ENCODE assay signal across 12 cellular contexts in the genomic region with DNA sequence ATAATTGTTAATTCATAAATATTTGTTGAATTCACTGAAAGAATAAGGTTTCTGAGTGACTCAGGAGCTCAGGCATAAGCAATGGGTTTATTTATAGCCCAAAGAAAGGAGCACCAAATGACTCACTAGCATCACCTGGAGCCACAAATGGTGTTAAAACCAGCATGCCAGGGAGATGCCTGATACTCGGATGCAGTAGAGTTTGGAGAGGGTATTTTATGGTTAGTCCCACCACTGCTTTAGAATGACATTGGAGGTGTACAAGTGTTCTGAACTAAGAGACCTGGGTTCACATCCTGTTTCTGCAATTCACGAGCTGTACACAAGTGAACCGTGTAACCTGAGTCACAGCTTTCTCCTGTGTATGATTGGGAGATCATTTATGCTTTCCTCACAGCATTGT. TPM values are rescaled to one million over a fixed set of nuclear protein-coding genes. Genes with fewer than 3 reads are reported as not detected.
A peak's percentile ranks its signal among the peaks of the same experiment; 100 is the strongest.
DNase-seq lines count a peak whose midpoint lies in the region; ATAC-seq, FAIRE-seq and TF ChIP-seq lines count a peak whose summit lies in the region.
"Had no signal": no experiment of that assay in that cellular context is flagged by ENCODE, and none has a peak within 500 bp of the region (broad histone marks: within the 10 kb centered on the region; RNA-seq: fewer than 3 reads in every experiment).

No MANE protein-coding gene starts in this region.

- FAIRE-seq in bronchial epithelial cell (lab: Jason Lieb, UNC) (no peak), small intestine (lab: Jason Lieb, UNC) (no peak)
- FAIRE-seq: colon, D721Med had no signal

- H3K4me1 ChIP-seq in transverse colon (peaks cover 0 to 5% (median 0%) of the 10 kb centered on the region in 4 donors), small intestine (ENCODE audit: control insufficient read depth in 2 of 2, insufficient read depth in 1 of 2, low read depth in 1 of 2, low read length in 1 of 2) (no peaks in the 10 kb centered on the region)
- H3K4me1 ChIP-seq: right atrium auricular region had no signal

- H3K27ac ChIP-seq in transverse colon (no peak overlapping the region), small intestine (ENCODE audit: low read depth in 1 of 2, low read length in 1 of 2) (no peak overlapping the region)
- H3K27ac ChIP-seq: right atrium auricular region had no signal

- H3K36me3 ChIP-seq in bronchial epithelial cell (ENCODE audit: control insufficient read depth, insufficient read depth, low read length), result no peaks in the 10 kb centered on the region
- peaks cover 0 to 10% (median 0%) of the 10 kb centered on the region in 4 donors for H3K36me3 ChIP-seq in transverse colon
- peaks cover 0 to 4% of the 10 kb centered on the region in 2 donors for H3K36me3 ChIP-seq in small intestine (ENCODE audit: control insufficient read depth in 2 of 2, insufficient read depth in 2 of 2, low read length in 2 of 2)
- H3K36me3 ChIP-seq: right atrium auricular region had no signal

- no peak for TF ChIP-seq EP300 in transverse colon (IDR thresholded peaks at IDR 0.05; ENCODE audit: low read depth)

- in situ Hi-C loops in GM13977 (cut with MboI; ENCODE audit: low pct_unique_long_range_greater_than_20kb, low sequenced_read_pairs, unreplicated experiment), result loop anchor here (25.0 kb wide), 1 partner anchor 275 kb away; the partner anchor contains the start of gene ZNF131
- in situ Hi-C loops in transverse colon (cut with MboI; ENCODE audit: low pct_ligation_motif_present in 1 of 4, low pct_unique_long_range_greater_than_20kb in 1 of 4, low sequenced_read_pairs in 3 of 4), result loop anchor here in 1 of 4 donors (25.0 kb wide), 1 partner anchor 475 kb away; no protein-coding TSS in a partner anchor

- no peaks in the 10 kb centered on the region for H3K9me3 ChIP-seq in transverse colon
- H3K9me3 ChIP-seq in small intestine (ENCODE audit: control insufficient read depth, low read depth), result no peaks in the 10 kb centered on the region
- H3K9me3 ChIP-seq: right atrium auricular region had no signal

- intact Hi-C loops in transverse colon (cut with DNase I; ENCODE audit: low total_unique reads), result no loop called here

- 70 to 88% methylated on average over 1 to 3 of the region's 3 CpGs for WGBS in transverse colon (ENCODE audit: low coverage in 1 of 2), 2 donors
- WGBS in small intestine, 3 donors, result 69 to 82% (median 79%) methylated on average over 3 of the region's 3 CpGs

- DNase-seq in GM13977 (ENCODE audit: low spot score) (peak; percentile 33), bronchial epithelial cell (ENCODE audit: low read depth) (peak; percentile 81), transverse colon (no peak), small intestine (no peak), pons (ENCODE audit: low spot score) (no peak)
- no peak for DNase-seq in stimulated activated naive CD4-positive, alpha-beta T cell treated with Interleukin-2 at 50 U/mL for 16 hours (lab: John Stamatoyannopoulos, UW)
- DNase-seq: NCI-H1092 had no signal

- TF ChIP-seq POLR2A in transverse colon (IDR thresholded peaks at IDR 0.05), result no peak

- H3K27me3 ChIP-seq in bronchial epithelial cell (ENCODE audit: control insufficient read depth, insufficient read depth, low read length) (no peaks in the 10 kb centered on the region), transverse colon (no peaks in the 10 kb centered on the region), small intestine (ENCODE audit: control insufficient read depth in 2 of 2, insufficient read depth in 2 of 2, low read length in 2 of 2) (no peaks in the 10 kb centered on the region)
- H3K27me3 ChIP-seq: right atrium auricular region had no signal

- peak; percentile 30 for TF ChIP-seq CTCF in GM13977 (IDR thresholded peaks at IDR 0.05; ENCODE audit: extremely low read depth, insufficient read depth, missing control alignments)
- TF ChIP-seq CTCF in bronchial epithelial cell (IDR thresholded peaks at IDR 0.05; ENCODE audit: insufficient read depth, low read length, severe bottlenecking), result peak; percentile 23
- TF ChIP-seq CTCF in transverse colon (IDR thresholded peaks at IDR 0.05), result no peak

- peak; percentile 64 for ATAC-seq in GM19035 (IDR thresholded peaks at IDR 0.05; ENCODE audit: unreplicated experiment)
- ATAC-seq in HG02885 (IDR thresholded peaks at IDR 0.05; ENCODE audit: poor library complexity, unreplicated experiment), result peak; percentile 75

- H3K4me3 ChIP-seq in bronchial epithelial cell (ENCODE audit: low read depth, low read length) (no peak overlapping the region), transverse colon (no peak overlapping the region), small intestine (ENCODE audit: low read depth in 1 of 2, low read length in 2 of 2) (no peak overlapping the region)
- H3K4me3 ChIP-seq: right atrium auricular region had no signal

RNA-seq across cellular contexts. Expression of gene CCL28, which starts 25.2 kb away (rescaled TPM):
- 1.0 and 1.6 TPM in 2 replicates for total RNA-seq in bronchial epithelial cell
- 100 to 1,000 TPM in 2 of 4 donors, 10 to 100 TPM in 2; 17.1 to 115 (median 86.4) TPM for total RNA-seq in transverse colon
- polyA plus RNA-seq in small intestine, result 10 to 100 TPM in 2 of 3 donors, 1 to 10 TPM in 1; 3.8 to 20.4 (median 11.6) TPM

Comparison
In these comparisons a context has a peak if more than half of its experiments do, and no peak if none do; other contexts are left out.
1. DNase-seq: peak in GM13977 (single experiment) and bronchial epithelial cell (single experiment); none in stimulated activated naive CD4-positive, alpha-beta T cell treated with Interleukin-2 at 50 U/mL for 16 hours (single experiment), transverse colon (single experiment), small intestine (single experiment) and pons (single experiment).
2. CTCF ChIP-seq: peak in GM13977 (single experiment) and bronchial epithelial cell (single experiment); none in transverse colon (0 of 5).